ENCODE assay signal across 1 cellular context in the genomic region with DNA sequence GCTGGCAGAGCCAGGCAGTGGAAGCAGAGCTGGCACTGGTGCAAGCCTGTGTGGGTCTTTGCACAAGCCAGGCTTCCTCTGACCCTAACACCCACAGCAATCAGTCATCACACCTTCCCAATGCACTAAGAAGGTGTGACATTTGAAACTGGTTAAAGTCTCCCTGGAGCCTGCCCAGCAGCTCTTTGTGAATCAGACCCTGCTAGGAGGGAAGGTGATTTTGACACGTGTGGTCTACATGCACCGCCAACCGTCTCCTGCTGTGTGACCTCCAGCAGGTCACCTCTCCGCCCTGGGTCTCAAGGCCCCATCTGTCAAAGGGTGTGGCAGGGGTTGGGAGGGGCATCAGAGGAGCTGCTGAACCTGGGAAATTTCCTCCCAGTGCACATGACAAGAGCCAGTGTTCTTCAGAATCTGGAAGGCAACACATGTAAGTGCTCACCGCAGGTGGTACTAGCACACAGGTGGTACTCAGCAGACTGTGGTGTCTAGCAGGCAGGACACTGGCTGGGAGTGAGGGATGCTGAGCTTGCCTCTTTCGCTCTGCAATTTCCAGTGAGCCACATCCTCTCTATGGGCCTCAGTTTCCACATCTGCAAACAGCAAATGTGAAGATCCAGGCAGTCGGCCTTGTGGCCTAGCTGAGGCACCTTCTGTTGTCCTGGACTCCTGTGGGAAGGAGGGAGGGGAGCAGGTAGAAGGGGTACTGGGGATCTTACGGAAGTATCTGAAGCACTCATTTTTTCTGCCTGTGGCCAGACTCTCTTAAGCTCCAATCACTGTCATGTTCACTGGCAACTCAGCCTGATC.
TF ChIP-seq lines count a peak whose summit lies in the region.

No MANE protein-coding gene starts in this region.

TF ChIP-seq in SK-N-SH, 30 proteins besides CTCF, POLR2A, EP300 and RAD21 (continued from another document):
- TF ChIP-seq IRF3 (IDR thresholded peaks at IDR 0.05; ENCODE audit: low read depth, low read length) = no peak
- TF ChIP-seq, protein P1, sequence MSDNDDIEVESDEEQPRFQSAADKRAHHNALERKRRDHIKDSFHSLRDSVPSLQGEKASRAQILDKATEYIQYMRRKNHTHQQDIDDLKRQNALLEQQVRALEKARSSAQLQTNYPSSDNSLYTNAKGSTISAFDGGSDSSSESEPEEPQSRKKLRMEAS (IDR thresholded peaks at IDR 0.05; ENCODE audit: low read depth) = no peak
- no peak for TF ChIP-seq ELF1 (IDR thresholded peaks at IDR 0.05)
- no peak for TF ChIP-seq MEF2A (IDR thresholded peaks at IDR 0.05; ENCODE audit: borderline replicate concordance, low read depth)
- no peak for TF ChIP-seq FOSL2 (IDR thresholded peaks at IDR 0.05; ENCODE audit: borderline replicate concordance, low read depth)
- TF ChIP-seq, protein P2, sequence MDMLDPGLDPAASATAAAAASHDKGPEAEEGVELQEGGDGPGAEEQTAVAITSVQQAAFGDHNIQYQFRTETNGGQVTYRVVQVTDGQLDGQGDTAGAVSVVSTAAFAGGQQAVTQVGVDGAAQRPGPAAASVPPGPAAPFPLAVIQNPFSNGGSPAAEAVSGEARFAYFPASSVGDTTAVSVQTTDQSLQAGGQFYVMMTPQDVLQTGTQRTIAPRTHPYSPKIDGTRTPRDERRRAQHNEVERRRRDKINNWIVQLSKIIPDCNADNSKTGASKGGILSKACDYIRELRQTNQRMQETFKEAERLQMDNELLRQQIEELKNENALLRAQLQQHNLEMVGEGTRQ (IDR thresholded peaks at IDR 0.05; ENCODE audit: borderline replicate concordance, low read depth, low read length) = no peak
